Comparison of ENCODE assay signal across 16 cellular contexts in genomic region chr12:108374596-108375320, GRCh38. TPM values are rescaled to one million over a fixed set of nuclear protein-coding genes. Genes with fewer than 3 reads are reported as not detected.
DNase-seq lines count a peak whose midpoint lies in the region; ATAC-seq and TF ChIP-seq lines count a peak whose summit lies in the region.
"Had no signal": no experiment of that assay in that cellular context is flagged by ENCODE, and none has a peak within 500 bp of the region (broad histone marks: within the 10 kb centered on the region; RNA-seq: fewer than 3 reads in every experiment).

No MANE protein-coding gene starts in this region.

- TF ChIP-seq CTCF in endodermal cell (conservative IDR thresholded peaks at IDR 0.05) (no peak), heart left ventricle (IDR thresholded peaks at IDR 0.05) (no peak), GM10266 (IDR thresholded peaks at IDR 0.05; ENCODE audit: control insufficient read depth, insufficient read depth, low read depth, missing control alignments) (no peak), esophagus muscularis mucosa (IDR thresholded peaks at IDR 0.05) (no peak)

- no peak for ATAC-seq in heart left ventricle
- ATAC-seq in activated CD8-positive, alpha-beta memory T cell treated with anti-CD3 and anti-CD28 coated beads, Interleukin-2, amount 10 ng/mL, durations not matched to agents 7 days and 5 days = no peak
- ATAC-seq: T-cell had no signal

- H3K4me3 Mint-ChIP-seq in endodermal cell = no peak overlapping the region
- no peak overlapping the region for H3K4me3 Mint-ChIP-seq in activated CD8-positive, alpha-beta memory T cell treated with anti-CD3 and anti-CD28 coated beads, Interleukin-2, amount 10 ng/mL, durations not matched to agents 7 days and 5 days
- H3K4me3 Mint-ChIP-seq: T-cell had no signal

- no peak overlapping the region for H3K27ac Mint-ChIP-seq in endodermal cell
- H3K27ac Mint-ChIP-seq in activated CD8-positive, alpha-beta memory T cell treated with anti-CD3 and anti-CD28 coated beads, Interleukin-2, amount 10 ng/mL, durations not matched to agents 7 days and 5 days = no peak overlapping the region
- H3K27ac Mint-ChIP-seq: T-cell had no signal

- H3K9me3 ChIP-seq in endodermal cell (ENCODE audit: control insufficient read depth, low read length) = peaks cover 65% of the 10 kb centered on the region
- H3K9me3 ChIP-seq in heart left ventricle = peaks cover 0 to 45% (median 16%) of the 10 kb centered on the region in 12 donors
- peaks cover 0 to 32% (median 16%) of the 10 kb centered on the region in 4 donors for H3K9me3 ChIP-seq in esophagus muscularis mucosa

- H3K36me3 ChIP-seq in endodermal cell (ENCODE audit: control insufficient read depth, insufficient read depth, low read length) (no peaks in the 10 kb centered on the region), heart left ventricle (no peaks in the 10 kb centered on the region), esophagus muscularis mucosa (no peaks in the 10 kb centered on the region)

- H3K4me1 ChIP-seq in endodermal cell (ENCODE audit: control insufficient read depth, insufficient read depth, low read length) (no peaks in the 10 kb centered on the region), heart left ventricle (no peaks in the 10 kb centered on the region), esophagus muscularis mucosa (peaks cover 0 to 14% (median 9%) of the 10 kb centered on the region in 4 donors)

- H3K9ac ChIP-seq in endodermal cell (ENCODE audit: extremely low read depth, low read length, poor library complexity, severe bottlenecking) = no peak overlapping the region

- TF ChIP-seq EP300 in esophagus muscularis mucosa (IDR thresholded peaks at IDR 0.05) = no peak

- DNase-seq in HT-29 (ENCODE audit: low spot score) (peak; percentile 17), NCI-H446 treated with DMSO at 0.1 percent for 48 hours (lab: John Stamatoyannopoulos, UW) (peak; percentile 95), endodermal cell (no peak), superior temporal gyrus (ENCODE audit: extremely low spot score) (peak; percentile 25), heart left ventricle (no peak), GM10266 (ENCODE audit: extremely low spot score) (no peak), esophagus muscularis mucosa (ENCODE audit: extremely low spot score) (no peak)
- no peak for DNase-seq in activated CD8-positive, alpha-beta memory T cell treated with anti-CD3 and anti-CD28 coated beads, Interleukin-2, amount 10 ng/mL, durations not matched to agents 7 days and 5 days
- DNase-seq: DMS53, IMR-90, Kasumi-1, NCI-H1417, NCI-H2029 treated with DMSO at 0.1 percent for 48 hours, NCI-H2227 treated with DMSO at 0.1 percent for 48 hours, T-cell had no signal

- intact Hi-C loops in heart left ventricle (cut with DNase I) = no loop called here
- intact Hi-C loops in esophagus muscularis mucosa (cut with DNase I) = no loop called here

- 88% methylated on average over 2 of the region's 2 CpGs; no CpG with 5 or more reads in 1 of the 2 experiments for WGBS in endodermal cell (ENCODE audit: insufficient coverage in 1 of 2, insufficient read length in 1 of 2), 2 experiments
- 51 to 82% (median 70%) methylated on average over 2 of the region's 2 CpGs for WGBS in heart left ventricle, 4 donors
- 44% methylated on average over 2 of the region's 2 CpGs for WGBS in esophagus muscularis mucosa

- H3K36me3 Mint-ChIP-seq in endodermal cell (ENCODE audit: low read depth) = peaks cover 10% of the 10 kb centered on the region
- H3K36me3 Mint-ChIP-seq in activated CD8-positive, alpha-beta memory T cell treated with anti-CD3 and anti-CD28 coated beads, Interleukin-2, amount 10 ng/mL, durations not matched to agents 7 days and 5 days = peaks cover 2% of the 10 kb centered on the region
- H3K36me3 Mint-ChIP-seq: T-cell had no signal

- H3K9me3 Mint-ChIP-seq in endodermal cell = peaks cover 58% of the 10 kb centered on the region
- peaks cover 10% of the 10 kb centered on the region for H3K9me3 Mint-ChIP-seq in activated CD8-positive, alpha-beta memory T cell treated with anti-CD3 and anti-CD28 coated beads, Interleukin-2, amount 10 ng/mL, durations not matched to agents 7 days and 5 days (ENCODE audit: low read depth)

- no peaks in the 10 kb centered on the region for H3K27me3 ChIP-seq in endodermal cell (ENCODE audit: control insufficient read depth, insufficient read depth, low read length, poor library complexity, severe bottlenecking)
- H3K27me3 ChIP-seq in heart left ventricle = no peaks in the 10 kb centered on the region
- no peaks in the 10 kb centered on the region for H3K27me3 ChIP-seq in esophagus muscularis mucosa

- CTCF ChIA-PET in activated CD8-positive, alpha-beta memory T cell treated with anti-CD3 and anti-CD28 coated beads, Interleukin-2, amount 10 ng/mL, durations not matched to agents 7 days and 5 days (lab: Charles Lee) = no interaction called here

- no peaks in the 10 kb centered on the region for H3K27me3 Mint-ChIP-seq in endodermal cell (ENCODE audit: insufficient read depth)
- H3K27me3 Mint-ChIP-seq in activated CD8-positive, alpha-beta memory T cell treated with anti-CD3 and anti-CD28 coated beads, Interleukin-2, amount 10 ng/mL, durations not matched to agents 7 days and 5 days = peaks cover 8% of the 10 kb centered on the region

- H3K4me1 Mint-ChIP-seq in endodermal cell = no peaks in the 10 kb centered on the region
- no peaks in the 10 kb centered on the region for H3K4me1 Mint-ChIP-seq in activated CD8-positive, alpha-beta memory T cell treated with anti-CD3 and anti-CD28 coated beads, Interleukin-2, amount 10 ng/mL, durations not matched to agents 7 days and 5 days
- H3K4me1 Mint-ChIP-seq: T-cell had no signal

- no peak overlapping the region for H3K27ac ChIP-seq in endodermal cell (ENCODE audit: low read depth, low read length)
- no peak overlapping the region for H3K27ac ChIP-seq in heart left ventricle
- no peak overlapping the region for H3K27ac ChIP-seq in esophagus muscularis mucosa (replicated peaks in 1 of 4)

- no peak for TF ChIP-seq POLR2A in heart left ventricle (IDR thresholded peaks at IDR 0.05)
- TF ChIP-seq POLR2A in esophagus muscularis mucosa (IDR thresholded peaks at IDR 0.05; ENCODE audit: low read depth) = no peak

- H3K4me3 ChIP-seq in endodermal cell (ENCODE audit: low read length) (peak overlapping the region; percentile 61), heart left ventricle (no peak overlapping the region), esophagus muscularis mucosa (no peak overlapping the region)

RNA-seq across cellular contexts. Expression of gene CMKLR1, which starts 35.6 kb away (rescaled TPM):
- not detected in 2 replicates for total RNA-seq in HT-29 (2014; rRNA removed; shearing (Covaris generic))
- not detected for total RNA-seq in endodermal cell
- 0.21 TPM for polyA plus RNA-seq in endodermal cell (2013, experiment 1 of 2)
- polyA plus RNA-seq in endodermal cell (2013, experiment 2 of 2) = 0.25 TPM
- total RNA-seq in heart left ventricle = 10 to 100 TPM in 2 of 9 donors, 1 to 10 TPM in 7; 5.4 to 47.3 (median 8.2) TPM
- 1 to 10 TPM; 2.0 to 4.1 TPM for polyA plus RNA-seq in heart left ventricle
- total RNA-seq in activated CD8-positive, alpha-beta memory T cell treated with anti-CD3 and anti-CD28 coated beads, Interleukin-2, amount 10 ng/mL, durations not matched to agents 7 days and 5 days = not detected
- 10 to 100 TPM; 10.2 to 14.5 (median 12.6) TPM for total RNA-seq in esophagus muscularis mucosa
- total RNA-seq: IMR-90, SK-MEL-5 had no signal
- polyA plus RNA-seq: IMR-90 had no signal

Comparison
In these comparisons a context has a peak if more than half of its experiments do, and no peak if none do; other contexts are left out.
1. DNase-seq: peak in HT-29 (single experiment), NCI-H446 treated with DMSO at 0.1 percent for 48 hours (single experiment) and superior temporal gyrus (single experiment); none in endodermal cell (single experiment), heart left ventricle (0 of 5), activated CD8-positive, alpha-beta memory T cell treated with anti-CD3 and anti-CD28 coated beads, Interleukin-2, amount 10 ng/mL, durations not matched to agents 7 days and 5 days (single experiment), GM10266 (single experiment) and esophagus muscularis mucosa (single experiment).